7 cellular contexts compared by ENCODE assay signal in the genomic region with DNA sequence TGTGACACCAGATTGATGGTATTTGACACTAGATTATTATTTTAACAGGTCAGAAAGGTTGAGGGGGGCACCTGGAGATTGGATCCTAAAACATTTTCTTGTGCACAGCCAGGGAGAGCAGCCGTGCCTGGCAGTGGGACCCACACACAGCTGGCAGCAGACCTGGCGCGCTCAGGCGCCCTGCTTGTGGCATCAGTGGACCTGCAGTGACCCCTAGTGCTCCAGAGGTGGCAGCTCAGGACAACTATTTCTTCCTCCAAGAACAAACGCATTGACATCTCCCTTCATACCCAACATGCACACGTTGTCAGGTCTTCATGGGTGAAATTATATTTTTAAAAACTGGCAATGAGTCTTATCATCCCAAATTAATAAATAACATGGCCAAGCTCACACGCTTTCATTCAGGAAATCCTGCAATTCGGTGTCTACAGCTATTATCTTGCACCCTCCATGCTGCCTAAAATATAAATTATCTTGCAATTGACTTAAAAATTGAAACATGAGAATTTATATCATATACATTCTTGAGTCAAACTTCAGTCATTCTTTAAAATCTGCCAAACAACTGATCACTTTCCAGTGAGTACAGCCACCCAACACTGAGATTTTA. TPM values are rescaled to one million over a fixed set of nuclear protein-coding genes. Genes with fewer than 3 reads are reported as not detected.
DNase-seq lines count a peak whose midpoint lies in the region; ATAC-seq and TF ChIP-seq lines count a peak whose summit lies in the region.

No MANE protein-coding gene starts in this region.

- H3K4me3 ChIP-seq in DOHH2 (ENCODE audit: low read length) (no peak overlapping the region), PC-9 (no peak overlapping the region), esophagus muscularis mucosa (no peak overlapping the region), neural progenitor cell (no peak overlapping the region), sigmoid colon (no peak overlapping the region)

- H4K20me1 ChIP-seq in DOHH2 (ENCODE audit: control insufficient read depth, insufficient read depth, low read depth, low read length): no peaks in the 10 kb centered on the region
- H4K20me1 ChIP-seq in PC-9 (ENCODE audit: insufficient read depth): no peaks in the 10 kb centered on the region
- no peaks in the 10 kb centered on the region for H4K20me1 ChIP-seq in neural progenitor cell (ENCODE audit: low read depth)

- POLR2A ChIA-PET in PC-9 (lab: Charles Lee; ENCODE audit: unreplicated experiment): no interaction called here

- TF ChIP-seq EP300 in esophagus muscularis mucosa (IDR thresholded peaks at IDR 0.05) (no peak), sigmoid colon (IDR thresholded peaks at IDR 0.05) (no peak)

- no peak overlapping the region for H3K27ac ChIP-seq in DOHH2 (ENCODE audit: low read depth, low read length)
- no peak overlapping the region for H3K27ac ChIP-seq in PC-9
- H3K27ac ChIP-seq in esophagus muscularis mucosa (replicated peaks in 1 of 4): no peak overlapping the region
- no peak overlapping the region for H3K27ac ChIP-seq in neural progenitor cell
- H3K27ac ChIP-seq in sigmoid colon: no peak overlapping the region

- H3F3A ChIP-seq in DOHH2 (ENCODE audit: control insufficient read depth, insufficient read depth) (no peaks in the 10 kb centered on the region), PC-9 (ENCODE audit: insufficient read depth, low read depth) (no peaks in the 10 kb centered on the region), neural progenitor cell (ENCODE audit: low read depth) (no peaks in the 10 kb centered on the region)

- BruUV-seq in PC-9 (replicated peaks; lab: Mats Ljungman, UMichigan): no TSS peak

- H3K4me1 ChIP-seq in DOHH2 (ENCODE audit: control insufficient read depth, low read length) (no peaks in the 10 kb centered on the region), PC-9 (replicated peaks; ENCODE audit: insufficient read depth) (no peaks in the 10 kb centered on the region), esophagus muscularis mucosa (no peaks in the 10 kb centered on the region), neural progenitor cell (no peaks in the 10 kb centered on the region), sigmoid colon (no peaks in the 10 kb centered on the region)

- peak; percentile 76 for TF ChIP-seq CTCF in DOHH2 (IDR thresholded peaks at IDR 0.05; ENCODE audit: low read depth, low read length, poor library complexity, severe bottlenecking)
- peak; percentile 74 for TF ChIP-seq CTCF in PC-9 (conservative IDR thresholded peaks at IDR 0.05)
- peak; percentile 36 to 53 (median 38) for TF ChIP-seq CTCF in esophagus muscularis mucosa (IDR thresholded peaks at IDR 0.05)
- peak; percentile 94 for TF ChIP-seq CTCF in neural progenitor cell (IDR thresholded peaks at IDR 0.05)
- TF ChIP-seq CTCF in sigmoid colon (IDR thresholded peaks at IDR 0.05): peak in 2 of 4 experiments; percentile 12 to 37

- CTCF ChIA-PET in PC-9 (lab: Charles Lee): no interaction called here

- H3K9ac ChIP-seq in neural progenitor cell: no peak overlapping the region

- WGBS in esophagus muscularis mucosa: 5% methylated on average over 8 of the region's 8 CpGs
- WGBS in sigmoid colon, 2 donors: 3 to 6% methylated on average over 8 of the region's 8 CpGs

- H3K79me2 ChIP-seq in DOHH2 (ENCODE audit: control insufficient read depth, low read length) (no peaks in the 10 kb centered on the region), PC-9 (ENCODE audit: low read depth) (no peaks in the 10 kb centered on the region), neural progenitor cell (ENCODE audit: low read depth) (no peaks in the 10 kb centered on the region)

- no peak overlapping the region for H3K27ac Mint-ChIP-seq in neural progenitor cell

- peaks cover 2% of the 10 kb centered on the region for H3K36me3 Mint-ChIP-seq in neural progenitor cell

- peak; percentile 4 for DNase-seq in KG1 (lab: John Stamatoyannopoulos, UW)
- DNase-seq in PC-9: peak in 1 of 2 experiments; percentile 8
- no peak for DNase-seq in esophagus muscularis mucosa (ENCODE audit: extremely low spot score)
- peak; percentile 88 for DNase-seq in neural progenitor cell (ENCODE audit: low spot score)
- no peak for DNase-seq in sigmoid colon

- H3K4me1 Mint-ChIP-seq in neural progenitor cell: peaks cover 25% of the 10 kb centered on the region

- H2AFZ ChIP-seq in PC-9 (no peak overlapping the region), neural progenitor cell (replicated peaks) (no peak overlapping the region)

- no peaks in the 10 kb centered on the region for H3K9me3 Mint-ChIP-seq in neural progenitor cell

- intact Hi-C loops in PC-9 (cut with micrococcal nuclease; ENCODE audit: unreplicated experiment) (no loop called here), esophagus muscularis mucosa (cut with DNase I) (loop anchor here (5.0 kb wide), 1 partner anchor 1129 kb away; no protein-coding TSS in a partner anchor), sigmoid colon (cut with DNase I) (no loop called here)

- TF ChIP-seq POLR2A in esophagus muscularis mucosa (IDR thresholded peaks at IDR 0.05; ENCODE audit: low read depth) (no peak), sigmoid colon (IDR thresholded peaks at IDR 0.05) (no peak)

- H3K27me3 ChIP-seq in DOHH2 (ENCODE audit: control insufficient read depth, low read length) (no peaks in the 10 kb centered on the region), PC-9 (ENCODE audit: insufficient read depth, low read depth) (peaks cover 17% of the 10 kb centered on the region; the same call in 1 of the 2 replicates), esophagus muscularis mucosa (peaks cover 0 to 58% (median 0%) of the 10 kb centered on the region in 4 donors), neural progenitor cell (peaks cover 43% of the 10 kb centered on the region), sigmoid colon (peaks cover 0 to 4% (median 0%) of the 10 kb centered on the region in 3 donors)

- peak; percentile 58 for ATAC-seq in GM19438 (IDR thresholded peaks at IDR 0.05; ENCODE audit: low read depth, unreplicated experiment)

- H3K4me3 Mint-ChIP-seq in neural progenitor cell: no peak overlapping the region

- H3K36me3 ChIP-seq in DOHH2 (ENCODE audit: control insufficient read depth, low read length) (no peaks in the 10 kb centered on the region), PC-9 (ENCODE audit: low read depth) (no peaks in the 10 kb centered on the region), esophagus muscularis mucosa (no peaks in the 10 kb centered on the region), neural progenitor cell (no peaks in the 10 kb centered on the region), sigmoid colon (no peaks in the 10 kb centered on the region)

- peaks cover 25% of the 10 kb centered on the region for H3K27me3 Mint-ChIP-seq in neural progenitor cell (ENCODE audit: insufficient read depth, low read depth)

- H3K4me2 ChIP-seq in DOHH2 (ENCODE audit: low read length) (no peak overlapping the region), PC-9 (no peak overlapping the region), neural progenitor cell (no peak overlapping the region)

- H3K9me2 ChIP-seq in DOHH2 (replicated peaks; ENCODE audit: control insufficient read depth, low read length) (no peaks in the 10 kb centered on the region), PC-9 (ENCODE audit: insufficient read depth) (no peaks in the 10 kb centered on the region)

- H3K9me3 ChIP-seq in DOHH2 (ENCODE audit: control insufficient read depth, insufficient read depth, low read length) (no peaks in the 10 kb centered on the region), PC-9 (ENCODE audit: insufficient read depth, low read depth) (no peaks in the 10 kb centered on the region), esophagus muscularis mucosa (no peaks in the 10 kb centered on the region), neural progenitor cell (ENCODE audit: low read depth) (no peaks in the 10 kb centered on the region), sigmoid colon (no peaks in the 10 kb centered on the region)

RNA-seq across cellular contexts. Expression of a gene that starts 7.7 kb away (rescaled TPM):
- total RNA-seq in PC-9 (2021): not detected in 2 replicates
- total RNA-seq in esophagus muscularis mucosa: under 1 TPM in 1 of 4 donors, not detected in 3; 0.17 TPM
- 1.0 and 1.1 TPM in 2 replicates for total RNA-seq in neural progenitor cell (ENCODE audit: low replicate concordance)
- under 1 TPM in 2 of 4 donors, not detected in 2; under 0.01 TPM for total RNA-seq in sigmoid colon
- under 1 TPM in 2 of 3 donors, not detected in 1; under 0.01 to 0.03 TPM for polyA plus RNA-seq in sigmoid colon

Comparison
In these comparisons a context has a peak if more than half of its experiments do, and no peak if none do; other contexts are left out.
1. DNase-seq: peak in KG1 (single experiment) and neural progenitor cell (single experiment); none in esophagus muscularis mucosa (single experiment) and sigmoid colon (single experiment).